ENCODE assay signal across 1 cellular context in the genomic region with DNA sequence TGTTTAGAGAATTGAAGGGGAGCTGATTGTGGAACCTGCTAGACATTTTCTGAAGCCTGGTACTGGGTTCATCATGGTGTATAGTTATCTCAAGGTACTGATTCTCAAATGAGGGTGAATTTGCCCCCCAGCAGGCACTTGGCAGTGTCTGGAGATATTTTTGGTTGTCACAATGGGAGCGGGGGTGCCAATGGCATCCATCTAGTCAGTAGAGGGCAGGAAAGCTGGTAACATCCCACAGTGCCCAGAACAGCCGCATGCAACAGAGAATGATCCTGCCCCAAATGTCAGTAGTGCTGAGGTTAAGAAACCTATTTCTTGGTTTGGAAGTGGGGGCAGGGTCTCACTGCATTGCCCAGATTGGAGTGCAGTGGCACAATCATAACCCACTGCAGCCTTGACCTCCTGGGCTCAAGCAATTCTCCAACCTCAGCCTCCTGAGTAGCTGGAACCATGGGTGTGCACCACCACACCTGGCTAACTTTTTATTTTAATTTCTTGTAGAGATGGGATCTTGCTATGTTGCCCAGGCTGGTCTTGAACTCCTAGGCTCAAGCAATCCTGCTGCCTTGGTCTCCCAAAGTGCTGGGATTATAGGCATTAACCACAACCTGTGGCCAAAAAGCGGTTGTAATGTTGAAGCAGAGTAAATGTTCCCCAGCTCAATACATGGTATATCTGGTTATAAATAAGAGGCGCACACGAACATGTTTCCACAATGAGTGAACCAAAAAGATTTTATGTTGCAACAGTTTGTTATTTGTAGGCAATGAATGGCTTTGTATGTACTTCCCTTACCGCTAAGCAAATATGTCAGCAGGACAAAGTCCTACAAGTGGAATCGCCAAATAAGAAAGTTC.
A peak's percentile ranks its signal among the peaks of the same experiment; 100 is the strongest.
TF ChIP-seq lines count a peak whose summit lies in the region.

No MANE protein-coding gene starts in this region.

TF ChIP-seq in HepG2, 621 proteins besides CTCF, POLR2A, EP300 and RAD21 (continued from another document and continues in another):
- TF ChIP-seq, protein P1, sequence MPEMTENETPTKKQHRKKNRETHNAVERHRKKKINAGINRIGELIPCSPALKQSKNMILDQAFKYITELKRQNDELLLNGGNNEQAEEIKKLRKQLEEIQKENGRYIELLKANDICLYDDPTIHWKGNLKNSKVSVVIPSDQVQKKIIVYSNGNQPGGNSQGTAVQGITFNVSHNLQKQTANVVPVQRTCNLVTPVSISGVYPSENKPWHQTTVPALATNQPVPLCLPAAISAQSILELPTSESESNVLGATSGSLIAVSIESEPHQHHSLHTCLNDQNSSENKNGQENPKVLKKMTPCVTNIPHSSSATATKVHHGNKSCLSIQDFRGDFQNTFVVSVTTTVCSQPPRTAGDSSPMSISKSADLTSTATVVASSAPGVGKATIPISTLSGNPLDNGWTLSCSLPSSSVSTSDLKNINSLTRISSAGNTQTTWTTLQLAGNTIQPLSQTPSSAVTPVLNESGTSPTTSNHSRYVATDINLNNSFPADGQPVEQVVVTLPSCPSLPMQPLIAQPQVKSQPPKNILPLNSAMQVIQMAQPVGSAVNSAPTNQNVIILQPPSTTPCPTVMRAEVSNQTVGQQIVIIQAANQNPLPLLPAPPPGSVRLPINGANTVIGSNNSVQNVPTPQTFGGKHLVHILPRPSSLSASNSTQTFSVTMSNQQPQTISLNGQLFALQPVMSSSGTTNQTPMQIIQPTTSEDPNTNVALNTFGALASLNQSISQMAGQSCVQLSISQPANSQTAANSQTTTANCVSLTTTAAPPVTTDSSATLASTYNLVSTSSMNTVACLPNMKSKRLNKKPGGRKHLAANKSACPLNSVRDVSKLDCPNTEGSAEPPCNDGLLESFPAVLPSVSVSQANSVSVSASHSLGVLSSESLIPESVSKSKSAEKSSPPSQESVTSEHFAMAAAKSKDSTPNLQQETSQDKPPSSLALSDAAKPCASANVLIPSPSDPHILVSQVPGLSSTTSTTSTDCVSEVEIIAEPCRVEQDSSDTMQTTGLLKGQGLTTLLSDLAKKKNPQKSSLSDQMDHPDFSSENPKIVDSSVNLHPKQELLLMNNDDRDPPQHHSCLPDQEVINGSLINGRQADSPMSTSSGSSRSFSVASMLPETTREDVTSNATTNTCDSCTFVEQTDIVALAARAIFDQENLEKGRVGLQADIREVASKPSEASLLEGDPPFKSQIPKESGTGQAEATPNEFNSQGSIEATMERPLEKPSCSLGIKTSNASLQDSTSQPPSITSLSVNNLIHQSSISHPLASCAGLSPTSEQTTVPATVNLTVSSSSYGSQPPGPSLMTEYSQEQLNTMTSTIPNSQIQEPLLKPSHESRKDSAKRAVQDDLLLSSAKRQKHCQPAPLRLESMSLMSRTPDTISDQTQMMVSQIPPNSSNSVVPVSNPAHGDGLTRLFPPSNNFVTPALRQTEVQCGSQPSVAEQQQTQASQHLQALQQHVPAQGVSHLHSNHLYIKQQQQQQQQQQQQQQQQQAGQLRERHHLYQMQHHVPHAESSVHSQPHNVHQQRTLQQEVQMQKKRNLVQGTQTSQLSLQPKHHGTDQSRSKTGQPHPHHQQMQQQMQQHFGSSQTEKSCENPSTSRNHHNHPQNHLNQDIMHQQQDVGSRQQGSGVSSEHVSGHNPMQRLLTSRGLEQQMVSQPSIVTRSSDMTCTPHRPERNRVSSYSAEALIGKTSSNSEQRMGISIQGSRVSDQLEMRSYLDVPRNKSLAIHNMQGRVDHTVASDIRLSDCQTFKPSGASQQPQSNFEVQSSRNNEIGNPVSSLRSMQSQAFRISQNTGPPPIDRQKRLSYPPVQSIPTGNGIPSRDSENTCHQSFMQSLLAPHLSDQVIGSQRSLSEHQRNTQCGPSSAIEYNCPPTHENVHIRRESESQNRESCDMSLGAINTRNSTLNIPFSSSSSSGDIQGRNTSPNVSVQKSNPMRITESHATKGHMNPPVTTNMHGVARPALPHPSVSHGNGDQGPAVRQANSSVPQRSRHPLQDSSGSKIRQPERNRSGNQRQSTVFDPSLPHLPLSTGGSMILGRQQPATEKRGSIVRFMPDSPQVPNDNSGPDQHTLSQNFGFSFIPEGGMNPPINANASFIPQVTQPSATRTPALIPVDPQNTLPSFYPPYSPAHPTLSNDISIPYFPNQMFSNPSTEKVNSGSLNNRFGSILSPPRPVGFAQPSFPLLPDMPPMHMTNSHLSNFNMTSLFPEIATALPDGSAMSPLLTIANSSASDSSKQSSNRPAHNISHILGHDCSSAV (CRISPR knock-in tag; IDR thresholded peaks at IDR 0.05; ENCODE audit: borderline replicate concordance), result no peak
- TF ChIP-seq HOXA5 (CRISPR knock-in tag; IDR thresholded peaks at IDR 0.05) (peak; percentile 49; the same call in 1 of the 2 replicates), HMG20A (CRISPR knock-in tag; IDR thresholded peaks at IDR 0.05; ENCODE audit: borderline replicate concordance) (peak; percentile 99), TEAD3 (CRISPR knock-in tag; optimal IDR thresholded peaks at IDR 0.05; ENCODE audit: borderline replicate concordance) (peak; percentile 87), ZZZ3 (CRISPR knock-in tag; IDR thresholded peaks at IDR 0.05; ENCODE audit: borderline replicate concordance) (0 out of 2 replicates have a peak, but pooled peaks have one; percentile 37), MTA3 (CRISPR knock-in tag; IDR thresholded peaks at IDR 0.05) (no peak), ZNF879 (CRISPR knock-in tag; IDR thresholded peaks at IDR 0.05) (no peak), ETV6 (CRISPR knock-in tag; conservative IDR thresholded peaks at IDR 0.05) (0 out of 2 replicates have a peak, but pooled peaks have one; percentile 56), RNF2 (conservative IDR thresholded peaks at IDR 0.05; ENCODE audit: low read depth) (no peak), ARNTL (CRISPR knock-in tag; IDR thresholded peaks at IDR 0.05) (peak; percentile 49; the same call in 1 of the 2 replicates), FOXC1 (CRISPR knock-in tag; IDR thresholded peaks at IDR 0.05; ENCODE audit: borderline replicate concordance) (no peak), STAT5B (CRISPR knock-in tag; IDR thresholded peaks at IDR 0.05) (0 out of 2 replicates have a peak, but pooled peaks have one; percentile 44), PLRG1 (conservative IDR thresholded peaks at IDR 0.05) (no peak), ZNF552 (CRISPR knock-in tag; IDR thresholded peaks at IDR 0.05; ENCODE audit: borderline replicate concordance) (no peak), NCOR1 (IDR thresholded peaks at IDR 0.05; ENCODE audit: borderline replicate concordance, low read length) (peak; percentile 94; the same call in 1 of the 2 replicates), KDM2A (CRISPR knock-in tag; IDR thresholded peaks at IDR 0.05; ENCODE audit: borderline replicate concordance, low read depth) (no peak), ZSCAN25 (CRISPR knock-in tag; IDR thresholded peaks at IDR 0.05) (peak; percentile 43; the same call in 1 of the 2 replicates), ZNF567 (CRISPR knock-in tag; IDR thresholded peaks at IDR 0.05; ENCODE audit: borderline replicate concordance) (no peak), HOXA3 (CRISPR knock-in tag; IDR thresholded peaks at IDR 0.05) (peak; percentile 73), AGO2 (optimal IDR thresholded peaks at IDR 0.05; ENCODE audit: low read depth, low read length) (no peak), ZNF850 (CRISPR knock-in tag; conservative IDR thresholded peaks at IDR 0.05) (no peak), SP5 (CRISPR knock-in tag; IDR thresholded peaks at IDR 0.05; ENCODE audit: borderline replicate concordance, low read depth) (peak; percentile 33; the same call in 1 of the 2 replicates), RARA (CRISPR knock-in tag; IDR thresholded peaks at IDR 0.05) (peak; percentile 84), ZNF331 (CRISPR knock-in tag; IDR thresholded peaks at IDR 0.05) (peak; percentile 93), SRF (IDR thresholded peaks at IDR 0.05; ENCODE audit: low read depth, low read length) (peak; percentile 62; the same call in 1 of the 2 replicates), FLYWCH1 (CRISPR knock-in tag; IDR thresholded peaks at IDR 0.05) (no peak), FOXJ3 (CRISPR knock-in tag; IDR thresholded peaks at IDR 0.05; ENCODE audit: borderline replicate concordance) (peak; percentile 97), ZNF615 (CRISPR knock-in tag; IDR thresholded peaks at IDR 0.05; ENCODE audit: borderline replicate concordance) (no peak), ZNF121 (CRISPR knock-in tag; IDR thresholded peaks at IDR 0.05) (peak; percentile 100), ZNF225 (CRISPR knock-in tag; IDR thresholded peaks at IDR 0.05) (peak; percentile 50; the same call in 1 of the 2 replicates), HOXA9 (CRISPR knock-in tag; IDR thresholded peaks at IDR 0.05; ENCODE audit: borderline replicate concordance) (no peak), SIX1 (CRISPR knock-in tag; IDR thresholded peaks at IDR 0.05; ENCODE audit: borderline replicate concordance) (peak; percentile 76; the same call in 1 of the 2 replicates), ZNF747 (CRISPR knock-in tag; IDR thresholded peaks at IDR 0.05; ENCODE audit: borderline replicate concordance) (no peak)
- TF ChIP-seq, protein P2, sequence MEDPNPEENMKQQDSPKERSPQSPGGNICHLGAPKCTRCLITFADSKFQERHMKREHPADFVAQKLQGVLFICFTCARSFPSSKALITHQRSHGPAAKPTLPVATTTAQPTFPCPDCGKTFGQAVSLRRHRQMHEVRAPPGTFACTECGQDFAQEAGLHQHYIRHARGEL (CRISPR knock-in tag; IDR thresholded peaks at IDR 0.05), result no peak
- TF ChIP-seq, protein P3, sequence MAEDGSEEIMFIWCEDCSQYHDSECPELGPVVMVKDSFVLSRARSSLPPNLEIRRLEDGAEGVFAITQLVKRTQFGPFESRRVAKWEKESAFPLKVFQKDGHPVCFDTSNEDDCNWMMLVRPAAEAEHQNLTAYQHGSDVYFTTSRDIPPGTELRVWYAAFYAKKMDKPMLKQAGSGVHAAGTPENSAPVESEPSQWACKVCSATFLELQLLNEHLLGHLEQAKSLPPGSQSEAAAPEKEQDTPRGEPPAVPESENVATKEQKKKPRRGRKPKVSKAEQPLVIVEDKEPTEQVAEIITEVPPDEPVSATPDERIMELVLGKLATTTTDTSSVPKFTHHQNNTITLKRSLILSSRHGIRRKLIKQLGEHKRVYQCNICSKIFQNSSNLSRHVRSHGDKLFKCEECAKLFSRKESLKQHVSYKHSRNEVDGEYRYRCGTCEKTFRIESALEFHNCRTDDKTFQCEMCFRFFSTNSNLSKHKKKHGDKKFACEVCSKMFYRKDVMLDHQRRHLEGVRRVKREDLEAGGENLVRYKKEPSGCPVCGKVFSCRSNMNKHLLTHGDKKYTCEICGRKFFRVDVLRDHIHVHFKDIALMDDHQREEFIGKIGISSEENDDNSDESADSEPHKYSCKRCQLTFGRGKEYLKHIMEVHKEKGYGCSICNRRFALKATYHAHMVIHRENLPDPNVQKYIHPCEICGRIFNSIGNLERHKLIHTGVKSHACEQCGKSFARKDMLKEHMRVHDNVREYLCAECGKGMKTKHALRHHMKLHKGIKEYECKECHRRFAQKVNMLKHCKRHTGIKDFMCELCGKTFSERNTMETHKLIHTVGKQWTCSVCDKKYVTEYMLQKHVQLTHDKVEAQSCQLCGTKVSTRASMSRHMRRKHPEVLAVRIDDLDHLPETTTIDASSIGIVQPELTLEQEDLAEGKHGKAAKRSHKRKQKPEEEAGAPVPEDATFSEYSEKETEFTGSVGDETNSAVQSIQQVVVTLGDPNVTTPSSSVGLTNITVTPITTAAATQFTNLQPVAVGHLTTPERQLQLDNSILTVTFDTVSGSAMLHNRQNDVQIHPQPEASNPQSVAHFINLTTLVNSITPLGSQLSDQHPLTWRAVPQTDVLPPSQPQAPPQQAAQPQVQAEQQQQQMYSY (CRISPR knock-in tag; IDR thresholded peaks at IDR 0.05), result no peak
- TF ChIP-seq, protein P4, sequence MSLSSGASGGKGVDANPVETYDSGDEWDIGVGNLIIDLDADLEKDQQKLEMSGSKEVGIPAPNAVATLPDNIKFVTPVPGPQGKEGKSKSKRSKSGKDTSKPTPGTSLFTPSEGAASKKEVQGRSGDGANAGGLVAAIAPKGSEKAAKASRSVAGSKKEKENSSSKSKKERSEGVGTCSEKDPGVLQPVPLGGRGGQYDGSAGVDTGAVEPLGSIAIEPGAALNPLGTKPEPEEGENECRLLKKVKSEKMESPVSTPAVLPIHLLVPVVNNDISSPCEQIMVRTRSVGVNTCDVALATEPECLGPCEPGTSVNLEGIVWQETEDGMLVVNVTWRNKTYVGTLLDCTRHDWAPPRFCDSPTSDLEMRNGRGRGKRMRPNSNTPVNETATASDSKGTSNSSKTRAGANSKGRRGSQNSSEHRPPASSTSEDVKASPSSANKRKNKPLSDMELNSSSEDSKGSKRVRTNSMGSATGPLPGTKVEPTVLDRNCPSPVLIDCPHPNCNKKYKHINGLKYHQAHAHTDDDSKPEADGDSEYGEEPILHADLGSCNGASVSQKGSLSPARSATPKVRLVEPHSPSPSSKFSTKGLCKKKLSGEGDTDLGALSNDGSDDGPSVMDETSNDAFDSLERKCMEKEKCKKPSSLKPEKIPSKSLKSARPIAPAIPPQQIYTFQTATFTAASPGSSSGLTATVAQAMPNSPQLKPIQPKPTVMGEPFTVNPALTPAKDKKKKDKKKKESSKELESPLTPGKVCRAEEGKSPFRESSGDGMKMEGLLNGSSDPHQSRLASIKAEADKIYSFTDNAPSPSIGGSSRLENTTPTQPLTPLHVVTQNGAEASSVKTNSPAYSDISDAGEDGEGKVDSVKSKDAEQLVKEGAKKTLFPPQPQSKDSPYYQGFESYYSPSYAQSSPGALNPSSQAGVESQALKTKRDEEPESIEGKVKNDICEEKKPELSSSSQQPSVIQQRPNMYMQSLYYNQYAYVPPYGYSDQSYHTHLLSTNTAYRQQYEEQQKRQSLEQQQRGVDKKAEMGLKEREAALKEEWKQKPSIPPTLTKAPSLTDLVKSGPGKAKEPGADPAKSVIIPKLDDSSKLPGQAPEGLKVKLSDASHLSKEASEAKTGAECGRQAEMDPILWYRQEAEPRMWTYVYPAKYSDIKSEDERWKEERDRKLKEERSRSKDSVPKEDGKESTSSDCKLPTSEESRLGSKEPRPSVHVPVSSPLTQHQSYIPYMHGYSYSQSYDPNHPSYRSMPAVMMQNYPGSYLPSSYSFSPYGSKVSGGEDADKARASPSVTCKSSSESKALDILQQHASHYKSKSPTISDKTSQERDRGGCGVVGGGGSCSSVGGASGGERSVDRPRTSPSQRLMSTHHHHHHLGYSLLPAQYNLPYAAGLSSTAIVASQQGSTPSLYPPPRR (CRISPR knock-in tag; IDR thresholded peaks at IDR 0.05; ENCODE audit: borderline replicate concordance), result peak; percentile 90
- TF ChIP-seq, protein P5, sequence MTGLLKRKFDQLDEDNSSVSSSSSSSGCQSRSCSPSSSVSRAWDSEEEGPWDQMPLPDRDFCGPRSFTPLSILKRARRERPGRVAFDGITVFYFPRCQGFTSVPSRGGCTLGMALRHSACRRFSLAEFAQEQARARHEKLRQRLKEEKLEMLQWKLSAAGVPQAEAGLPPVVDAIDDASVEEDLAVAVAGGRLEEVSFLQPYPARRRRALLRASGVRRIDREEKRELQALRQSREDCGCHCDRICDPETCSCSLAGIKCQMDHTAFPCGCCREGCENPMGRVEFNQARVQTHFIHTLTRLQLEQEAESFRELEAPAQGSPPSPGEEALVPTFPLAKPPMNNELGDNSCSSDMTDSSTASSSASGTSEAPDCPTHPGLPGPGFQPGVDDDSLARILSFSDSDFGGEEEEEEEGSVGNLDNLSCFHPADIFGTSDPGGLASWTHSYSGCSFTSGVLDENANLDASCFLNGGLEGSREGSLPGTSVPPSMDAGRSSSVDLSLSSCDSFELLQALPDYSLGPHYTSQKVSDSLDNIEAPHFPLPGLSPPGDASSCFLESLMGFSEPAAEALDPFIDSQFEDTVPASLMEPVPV (CRISPR knock-in tag; IDR thresholded peaks at IDR 0.05), result no peak
- TF ChIP-seq, protein P6, sequence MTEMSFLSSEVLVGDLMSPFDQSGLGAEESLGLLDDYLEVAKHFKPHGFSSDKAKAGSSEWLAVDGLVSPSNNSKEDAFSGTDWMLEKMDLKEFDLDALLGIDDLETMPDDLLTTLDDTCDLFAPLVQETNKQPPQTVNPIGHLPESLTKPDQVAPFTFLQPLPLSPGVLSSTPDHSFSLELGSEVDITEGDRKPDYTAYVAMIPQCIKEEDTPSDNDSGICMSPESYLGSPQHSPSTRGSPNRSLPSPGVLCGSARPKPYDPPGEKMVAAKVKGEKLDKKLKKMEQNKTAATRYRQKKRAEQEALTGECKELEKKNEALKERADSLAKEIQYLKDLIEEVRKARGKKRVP (CRISPR knock-in tag; IDR thresholded peaks at IDR 0.05), result peak in 1 of 2 experiments; percentile 95; a peak in 2 of 4 replicates
